ENCODE assay signal across 31 cellular contexts in genomic region chr13:38735655-38736440, GRCh38. TPM values are rescaled to one million over a fixed set of nuclear protein-coding genes. Genes with fewer than 3 reads are reported as not detected.
A peak's percentile ranks its signal among the peaks of the same experiment; 100 is the strongest.
DNase-seq lines count a peak whose midpoint lies in the region; ATAC-seq, FAIRE-seq and TF ChIP-seq lines count a peak whose summit lies in the region.
"Had no signal": no experiment of that assay in that cellular context is flagged by ENCODE, and none has a peak within 500 bp of the region (broad histone marks: within the 10 kb centered on the region; RNA-seq: fewer than 3 reads in every experiment).

No MANE protein-coding gene starts in this region.

- peak; percentile 75 to 90 (median 82) for ATAC-seq in pancreas
- ATAC-seq: activated naive CD4-positive, alpha-beta T cell treated with anti-CD3 and anti-CD28 coated beads, Interleukin-2, amount 50 U/mL, for 72 hours; activated T-helper 17 cell treated with anti-CD3 and anti-CD28 coated beads, Interleukin-2, amount 50 U/mL, for 72 hours; K562; PC-3; Right ventricle myocardium inferior had no signal

- DNase-seq in ELF-1 (ENCODE audit: low read depth, low spot score), result peak; percentile 58
- DNase-seq in NCI-H146 treated with DMSO at 0.1 percent for 48 hours (lab: John Stamatoyannopoulos, UW; ENCODE audit: unreplicated experiment), result peak; percentile 26
- peak; percentile 32 for DNase-seq in hepatocyte (ENCODE audit: low spot score)
- DNase-seq in pancreas, result no peak
- no peak for DNase-seq in activated CD8-positive, alpha-beta memory T cell treated with anti-CD3 and anti-CD28 coated beads for 24 hours
- DNase-seq in NCI-H2029 (lab: John Stamatoyannopoulos, UW), result no peak
- DNase-seq in NCI-H2171 treated with DMSO at 0.1 percent for 48 hours (lab: John Stamatoyannopoulos, UW), result no peak
- no peak for DNase-seq in AML-193 (lab: John Stamatoyannopoulos, UW)
- DNase-seq: activated CD4-positive, alpha-beta T cell treated with anti-CD3 and anti-CD28 coated beads, Interleukin-2, amount 50 U/mL, for 4 hours; activated CD4-positive, CD25-positive, alpha-beta regulatory T cell; activated CD8-positive, alpha-beta memory T cell treated with anti-CD3 and anti-CD28 coated beads, Interleukin-2, amount 50 U/mL, for 4 hours; anterior cingulate cortex; central memory CD4-positive, alpha-beta T cell; MM.1S; NCI-H1436 treated with DMSO at 0.1 percent for 48 hours; NCI-H345; nucleus accumbens; PC-3; stimulated activated CD4-positive, alpha-beta T cell treated with anti-CD3 and anti-CD28 coated beads, Interleukin-12 subunit alpha, Interleukin-12 subunit beta, amount 100 ng/mL, for 4 hours; stimulated activated CD4-positive, alpha-beta T cell treated with anti-CD3 and anti-CD28 coated beads, Interleukin-4, amount 100 ng/mL, for 4 hours; stimulated activated naive CD4-positive, alpha-beta T cell treated with Interleukin-2 at 50 U/mL for 16 hours; T-helper 9 cell had no signal

- H3K4me3 ChIP-seq in hepatocyte (no peak overlapping the region), pancreas (no peak overlapping the region)
- H3K4me3 ChIP-seq: BLaER1 treated with 17β-estradiol and CSF1 and Interleukin-3, amounts not matched to agents 10 nM and 100 nM; K562; lung; thoracic aorta had no signal

- TF ChIP-seq CTCF in hepatocyte (IDR thresholded peaks at IDR 0.05; ENCODE audit: poor library complexity), result no peak
- no peak for TF ChIP-seq CTCF in pancreas (IDR thresholded peaks at IDR 0.05)

- no peaks in the 10 kb centered on the region for H3K9me3 ChIP-seq in hepatocyte (ENCODE audit: low read depth)
- H3K9me3 ChIP-seq in pancreas, result no peaks in the 10 kb centered on the region
- H3K9me3 ChIP-seq: BLaER1 treated with 17β-estradiol and CSF1 and Interleukin-3, amounts not matched to agents 10 nM and 100 nM; thoracic aorta had no signal

- no peaks in the 10 kb centered on the region for H4K20me1 ChIP-seq in hepatocyte (ENCODE audit: insufficient read depth, poor library complexity, severe bottlenecking)
- H4K20me1 ChIP-seq: BLaER1 treated with 17β-estradiol and CSF1 and Interleukin-3, amounts not matched to agents 10 nM and 100 nM had no signal

- no peaks in the 10 kb centered on the region for H3K27me3 ChIP-seq in hepatocyte
- H3K27me3 ChIP-seq in pancreas, result no peaks in the 10 kb centered on the region
- H3K27me3 ChIP-seq: BLaER1 treated with 17β-estradiol and CSF1 and Interleukin-3, amounts not matched to agents 10 nM and 100 nM had no signal

- H3K4me1 ChIP-seq in hepatocyte (ENCODE audit: insufficient read depth) (peaks cover 15% of the 10 kb centered on the region), pancreas (peaks cover 4 to 21% (median 20%) of the 10 kb centered on the region in 3 donors)
- H3K4me1 ChIP-seq: BLaER1 treated with 17β-estradiol and CSF1 and Interleukin-3, amounts not matched to agents 10 nM and 100 nM had no signal

- intact Hi-C loops in pancreas (cut with DNase I), result no loop called here

- no peak for FAIRE-seq in pancreas (lab: Jason Lieb, UNC)
- FAIRE-seq: endothelial cell of umbilical vein, GM12892, K562 had no signal

- H2AFZ ChIP-seq in hepatocyte, result peak overlapping the region; percentile 8

- no peaks in the 10 kb centered on the region for H3K9me2 ChIP-seq in hepatocyte (replicated peaks; ENCODE audit: insufficient read depth)

- peak overlapping the region; percentile 52 for H3K4me2 ChIP-seq in hepatocyte
- H3K4me2 ChIP-seq: BLaER1 treated with 17β-estradiol and CSF1 and Interleukin-3, amounts not matched to agents 10 nM and 100 nM had no signal

- 40% methylated on average over 6 of the region's 6 CpGs for WGBS in hepatocyte (ENCODE audit: low lambda C conversion rate, missing lambda C conversion rate)
- WGBS in pancreas, 2 donors, result 13 to 20% methylated on average over 6 of the region's 6 CpGs

- H3K27ac ChIP-seq in hepatocyte (peak overlapping the region; percentile 32), pancreas (peak overlapping the region in 2 of 4 donors; percentile 15 to 61)
- H3K27ac ChIP-seq: BLaER1 treated with 17β-estradiol and CSF1 and Interleukin-3, amounts not matched to agents 10 nM and 100 nM; thoracic aorta had no signal

- H3K36me3 ChIP-seq in hepatocyte (replicated peaks; ENCODE audit: insufficient read depth, low read depth) (no peaks in the 10 kb centered on the region), pancreas (no peaks in the 10 kb centered on the region)
- H3K36me3 ChIP-seq: BLaER1 treated with 17β-estradiol and CSF1 and Interleukin-3, amounts not matched to agents 10 nM and 100 nM; thoracic aorta had no signal

- H3K79me2 ChIP-seq in hepatocyte, result no peaks in the 10 kb centered on the region

RNA-seq across cellular contexts. Expression of gene FREM2, which starts 49.0 kb away (rescaled TPM):
- total RNA-seq in hepatocyte (17.8 and 21.2 TPM in 2 replicates), pancreas (1 to 10 TPM; 2.4 to 9.8 (median 8.0) TPM)
- polyA plus RNA-seq in hepatocyte (2.2 and 2.3 TPM in 2 replicates), pancreas (1 to 10 TPM; 1.4 to 2.3 TPM)
- total RNA-seq: activated naive CD4-positive, alpha-beta T cell treated with anti-CD3 and anti-CD28 coated beads, Interleukin-2, amount 50 U/mL, for 72 hours; activated T-helper 17 cell treated with anti-CD3 and anti-CD28 coated beads, Interleukin-2, amount 50 U/mL, for 72 hours; endothelial cell of umbilical vein had no signal
- polyA plus RNA-seq: K562 had no signal

Comparison
In these comparisons a context has a peak if more than half of its experiments do, and no peak if none do; other contexts are left out.
1. DNase-seq: peak in ELF-1 (single experiment), NCI-H146 treated with DMSO at 0.1 percent for 48 hours (single experiment) and hepatocyte (single experiment); none in pancreas (0 of 6), activated CD8-positive, alpha-beta memory T cell treated with anti-CD3 and anti-CD28 coated beads for 24 hours (single experiment), NCI-H2029 (single experiment), NCI-H2171 treated with DMSO at 0.1 percent for 48 hours (single experiment) and AML-193 (0 of 2).